11 cellular contexts compared by ENCODE assay signal in the genomic region with DNA sequence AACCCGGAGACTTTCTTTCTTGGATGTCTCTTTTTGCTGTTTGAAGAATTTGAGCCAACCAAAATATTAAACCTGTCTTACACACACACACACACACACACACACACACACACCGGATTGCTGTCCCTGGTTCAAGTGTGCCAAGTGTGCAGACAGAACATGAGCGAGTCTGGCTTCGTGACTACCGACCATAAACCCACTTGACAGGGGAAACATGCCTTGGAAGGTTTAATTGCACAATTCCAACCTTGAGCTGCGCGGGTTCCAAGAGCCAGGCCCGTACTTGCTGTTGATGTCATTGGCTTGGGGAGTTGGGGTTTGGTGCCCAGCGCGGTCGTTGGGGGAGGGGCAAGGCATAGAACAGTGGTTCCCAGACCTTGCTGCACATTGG. TPM values are rescaled to one million over a fixed set of nuclear protein-coding genes. Genes with fewer than 3 reads are reported as not detected.
DNase-seq lines count a peak whose midpoint lies in the region; ATAC-seq, FAIRE-seq and TF ChIP-seq lines count a peak whose summit lies in the region.
"Had no signal": no experiment of that assay in that cellular context is flagged by ENCODE, and none has a peak within 500 bp of the region (broad histone marks: within the 10 kb centered on the region; RNA-seq: fewer than 3 reads in every experiment).

No MANE protein-coding gene starts in this region.

- no peak for TF ChIP-seq RAD21 in A549 (conservative IDR thresholded peaks at IDR 0.05 in 1 of 2, IDR thresholded peaks at IDR 0.05 in 1 of 2)

- H3K27me3 Mint-ChIP-seq in naive thymus-derived CD8-positive, alpha-beta T cell = peaks cover 24 to 59% (median 49%) of the 10 kb centered on the region in 5 donors
- peaks cover 78% of the 10 kb centered on the region for H3K27me3 Mint-ChIP-seq in CD4-positive, alpha-beta T cell

- H3K9me3 ChIP-seq in A549 = no peaks in the 10 kb centered on the region
- no peaks in the 10 kb centered on the region for H3K9me3 ChIP-seq in MG63
- H3K9me3 ChIP-seq in muscle layer of duodenum (ENCODE audit: control insufficient read depth in 1 of 2, low read length in 2 of 2) = no peaks in the 10 kb centered on the region
- H3K9me3 ChIP-seq in CD4-positive, alpha-beta T cell (ENCODE audit: control insufficient read depth, low read length) = no peaks in the 10 kb centered on the region

- H3K4me3 Mint-ChIP-seq in naive thymus-derived CD8-positive, alpha-beta T cell = peak overlapping the region in 2 of 10 donors; percentile 7 to 27
- no peak overlapping the region for H3K4me3 Mint-ChIP-seq in CD4-positive, alpha-beta T cell
- H3K4me3 Mint-ChIP-seq: CD4-positive, CD25-positive, alpha-beta regulatory T cell had no signal

- TF ChIP-seq CTCF in A549 (IDR thresholded peaks at IDR 0.05) = no peak
- TF ChIP-seq CTCF in CD4-positive, alpha-beta T cell (IDR thresholded peaks at IDR 0.05) = no peak

- H3K9me3 Mint-ChIP-seq in naive thymus-derived CD8-positive, alpha-beta T cell = peaks cover 0 to 4% (median 0%) of the 10 kb centered on the region in 9 donors
- no peaks in the 10 kb centered on the region for H3K9me3 Mint-ChIP-seq in CD4-positive, alpha-beta T cell

- peaks cover 0 to 4% (median 0%) of the 10 kb centered on the region in 3 donors for H3K36me3 Mint-ChIP-seq in naive thymus-derived CD8-positive, alpha-beta T cell
- H3K36me3 Mint-ChIP-seq in CD4-positive, alpha-beta T cell (ENCODE audit: low read depth) = no peaks in the 10 kb centered on the region
- H3K36me3 Mint-ChIP-seq: CD4-positive, CD25-positive, alpha-beta regulatory T cell had no signal

- H3K36me3 ChIP-seq in MG63 (peaks cover 46% of the 10 kb centered on the region), muscle layer of duodenum (ENCODE audit: control insufficient read depth in 1 of 2, insufficient read depth in 2 of 2, low read length in 2 of 2) (no peaks in the 10 kb centered on the region)

- WGBS in A549 (ENCODE audit: missing lambda C conversion rate) = 2% methylated on average over 11 of the region's 11 CpGs

- peak; percentile 42 to 57 for DNase-seq in A549 (ENCODE audit: low read depth in 1 of 2, low spot score in 1 of 2)
- DNase-seq in MG63 = peak; percentile 43
- DNase-seq in naive thymus-derived CD8-positive, alpha-beta T cell = no peak
- no peak for DNase-seq in CD4-positive, alpha-beta T cell
- DNase-seq in NCI-H2081 (lab: John Stamatoyannopoulos, UW) = no peak
- DNase-seq: activated gamma-delta T cell; CD4-positive, CD25-positive, alpha-beta regulatory T cell; NCI-H82 had no signal

- H3K4me1 ChIP-seq in A549 = peaks cover 51% of the 10 kb centered on the region
- H3K4me1 ChIP-seq in muscle layer of duodenum (ENCODE audit: control insufficient read depth in 1 of 2, insufficient read depth in 2 of 2, low read length in 2 of 2) = peaks cover 7 to 9% of the 10 kb centered on the region in 2 donors

- H3K27ac ChIP-seq in A549 (peak overlapping the region; percentile 97 to 98), muscle layer of duodenum (ENCODE audit: low read length) (peak overlapping the region; percentile 64)
- no peak overlapping the region for H3K27ac ChIP-seq in CD4-positive, alpha-beta T cell (ENCODE audit: low read depth, low read length)

- CTCF ChIA-PET in A549 (lab: Yijun Ruan, JAX) = interaction anchor here (0.6 to 3.3 kb wide), 12 partner anchors 17 to 247 kb away, joined by 3 to 14 read pairs (median 4); no protein-coding TSS in a partner anchor
- CTCF ChIA-PET in CD4-positive, alpha-beta T cell (lab: Charles Lee) = no interaction called here

- peaks cover 0 to 1% (median 0%) of the 10 kb centered on the region in 4 donors for H3K4me1 Mint-ChIP-seq in naive thymus-derived CD8-positive, alpha-beta T cell
- peaks cover 6% of the 10 kb centered on the region for H3K4me1 Mint-ChIP-seq in CD4-positive, alpha-beta T cell (ENCODE audit: low read depth)

- no peak for TF ChIP-seq EP300 in A549 (IDR thresholded peaks at IDR 0.05)

- ATAC-seq in A549 (peak in 1 of 2 experiments; percentile 1; a peak in 1 of 6 replicates), esophagus mucosa (peak; percentile 81), HG03354 (IDR thresholded peaks at IDR 0.05; ENCODE audit: poor library complexity, severe bottlenecking, unreplicated experiment) (no peak)
- ATAC-seq in naive thymus-derived CD8-positive, alpha-beta T cell = no peak
- ATAC-seq in CD4-positive, alpha-beta T cell (ENCODE audit: poor library complexity) = no peak

- peak overlapping the region; percentile 95 for H3K4me3 ChIP-seq in A549
- H3K4me3 ChIP-seq in MG63 = peak overlapping the region; percentile 84
- peak overlapping the region; percentile 47 to 74 for H3K4me3 ChIP-seq in muscle layer of duodenum (ENCODE audit: low read depth in 1 of 2, low read length in 2 of 2)

- H3K27ac Mint-ChIP-seq in naive thymus-derived CD8-positive, alpha-beta T cell = no peak overlapping the region
- H3K27ac Mint-ChIP-seq in CD4-positive, alpha-beta T cell = no peak overlapping the region
- H3K27ac Mint-ChIP-seq: CD4-positive, CD25-positive, alpha-beta regulatory T cell had no signal

- FAIRE-seq in A549 (lab: Jason Lieb, UNC) = no peak

- H3K27me3 ChIP-seq in MG63 = no peaks in the 10 kb centered on the region
- H3K27me3 ChIP-seq in muscle layer of duodenum (ENCODE audit: low read depth, low read length) = no peaks in the 10 kb centered on the region
- H3K27me3 ChIP-seq in CD4-positive, alpha-beta T cell (ENCODE audit: control insufficient read depth, insufficient read depth, low read length) = peaks cover 50% of the 10 kb centered on the region

- peak overlapping the region; percentile 80 for H3K4me2 ChIP-seq in A549

- intact Hi-C loops in CD4-positive, alpha-beta T cell (cut with DNase I, micrococcal nuclease) = no loop called here

- TF ChIP-seq POLR2A in A549 (IDR thresholded peaks at IDR 0.05; ENCODE audit: low read length) = no peak

- POLR2A ChIA-PET in A549 (lab: Yijun Ruan, JAX) = interaction anchor here (0.9 to 3.8 kb wide), 6 partner anchors 10 to 113 kb away, joined by 3 to 24 read pairs (median 4); no protein-coding TSS in a partner anchor
- POLR2A ChIA-PET in naive thymus-derived CD8-positive, alpha-beta T cell (lab: Charles Lee) = no interaction called here
- POLR2A ChIA-PET in CD4-positive, alpha-beta T cell (lab: Charles Lee) = no interaction called here

TF ChIP-seq in A549, 52 proteins besides CTCF, POLR2A, EP300 and RAD21:
- TF ChIP-seq RCOR1 (IDR thresholded peaks at IDR 0.05; ENCODE audit: low read depth, low read length) (no peak), CHD4 (IDR thresholded peaks at IDR 0.05; ENCODE audit: borderline replicate concordance) (no peak), GATA3 (IDR thresholded peaks at IDR 0.05; ENCODE audit: borderline replicate concordance) (peak; percentile 16; the same call in 1 of the 2 replicates), JUN (IDR thresholded peaks at IDR 0.05) (peak in 1 of 2 experiments; percentile 37; a peak in 2 of 5 replicates), ZNF302 (CRISPR knock-in tag; IDR thresholded peaks at IDR 0.05) (no peak), CEBPB (IDR thresholded peaks at IDR 0.05) (peak; percentile 48 to 84; a peak in 3 of 4 replicates), ZFP36 (IDR thresholded peaks at IDR 0.05; ENCODE audit: borderline replicate concordance, partially characterized antibody) (no peak), ZSCAN20 (CRISPR knock-in tag; IDR thresholded peaks at IDR 0.05) (no peak), KDM5A (IDR thresholded peaks at IDR 0.05) (no peak)
- TF ChIP-seq, protein P1, sequence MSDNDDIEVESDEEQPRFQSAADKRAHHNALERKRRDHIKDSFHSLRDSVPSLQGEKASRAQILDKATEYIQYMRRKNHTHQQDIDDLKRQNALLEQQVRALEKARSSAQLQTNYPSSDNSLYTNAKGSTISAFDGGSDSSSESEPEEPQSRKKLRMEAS (IDR thresholded peaks at IDR 0.05) = peak; percentile 71; the same call in 1 of the 2 replicates
- TF ChIP-seq, protein P2, sequence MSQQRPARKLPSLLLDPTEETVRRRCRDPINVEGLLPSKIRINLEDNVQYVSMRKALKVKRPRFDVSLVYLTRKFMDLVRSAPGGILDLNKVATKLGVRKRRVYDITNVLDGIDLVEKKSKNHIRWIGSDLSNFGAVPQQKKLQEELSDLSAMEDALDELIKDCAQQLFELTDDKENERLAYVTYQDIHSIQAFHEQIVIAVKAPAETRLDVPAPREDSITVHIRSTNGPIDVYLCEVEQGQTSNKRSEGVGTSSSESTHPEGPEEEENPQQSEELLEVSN (IDR thresholded peaks at IDR 0.05; ENCODE audit: borderline replicate concordance, low read depth) = 0 out of 2 replicates have a peak, but pooled peaks have one; percentile 33
- TF ChIP-seq, protein P3, sequence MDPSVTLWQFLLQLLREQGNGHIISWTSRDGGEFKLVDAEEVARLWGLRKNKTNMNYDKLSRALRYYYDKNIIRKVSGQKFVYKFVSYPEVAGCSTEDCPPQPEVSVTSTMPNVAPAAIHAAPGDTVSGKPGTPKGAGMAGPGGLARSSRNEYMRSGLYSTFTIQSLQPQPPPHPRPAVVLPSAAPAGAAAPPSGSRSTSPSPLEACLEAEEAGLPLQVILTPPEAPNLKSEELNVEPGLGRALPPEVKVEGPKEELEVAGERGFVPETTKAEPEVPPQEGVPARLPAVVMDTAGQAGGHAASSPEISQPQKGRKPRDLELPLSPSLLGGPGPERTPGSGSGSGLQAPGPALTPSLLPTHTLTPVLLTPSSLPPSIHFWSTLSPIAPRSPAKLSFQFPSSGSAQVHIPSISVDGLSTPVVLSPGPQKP (IDR thresholded peaks at IDR 0.05; ENCODE audit: low read depth, low read length) = no peak
- TF ChIP-seq, protein P4, sequence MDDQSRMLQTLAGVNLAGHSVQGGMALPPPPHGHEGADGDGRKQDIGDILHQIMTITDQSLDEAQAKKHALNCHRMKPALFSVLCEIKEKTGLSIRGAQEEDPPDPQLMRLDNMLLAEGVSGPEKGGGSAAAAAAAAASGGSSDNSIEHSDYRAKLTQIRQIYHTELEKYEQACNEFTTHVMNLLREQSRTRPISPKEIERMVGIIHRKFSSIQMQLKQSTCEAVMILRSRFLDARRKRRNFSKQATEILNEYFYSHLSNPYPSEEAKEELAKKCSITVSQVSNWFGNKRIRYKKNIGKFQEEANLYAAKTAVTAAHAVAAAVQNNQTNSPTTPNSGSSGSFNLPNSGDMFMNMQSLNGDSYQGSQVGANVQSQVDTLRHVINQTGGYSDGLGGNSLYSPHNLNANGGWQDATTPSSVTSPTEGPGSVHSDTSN (IDR thresholded peaks at IDR 0.05) = no peak

RNA-seq across cellular contexts. Expression of a gene that starts 1.7 kb away (rescaled TPM):
- 59.5 and 61.4 TPM in 2 replicates for polyA plus RNA-seq in A549 (2011; rRNA removed)
- 25.3 and 28.2 TPM in 2 replicates for polyA plus RNA-seq in A549 (2012; cell fraction: cytosol; rRNA removed)
- polyA plus RNA-seq in A549 (2012; cell fraction: nucleus; rRNA removed) = 61.4 and 73.8 TPM in 2 replicates
- polyA plus RNA-seq in A549 (2017; fragmentation: RNase III; extraction: RNeasy Plus Mini Kit Qiagen cat#74134 plus additional on column Dnase treatment) = 62.2 to 64.1 TPM (median 63.8 TPM) in 3 replicates
- 125 and 165 TPM in 2 replicates for polyA minus RNA-seq in A549 (2011; rRNA and poly(A)+ RNA removed)
- 20.3 and 21.0 TPM in 2 replicates for total RNA-seq in MG63 (2014; rRNA removed; shearing (Covaris generic); ENCODE audit: low replicate concordance)
- total RNA-seq in esophagus mucosa = 101 TPM
- not detected for total RNA-seq in naive thymus-derived CD8-positive, alpha-beta T cell
- polyA plus RNA-seq in naive thymus-derived CD8-positive, alpha-beta T cell = not detected
- total RNA-seq in CD4-positive, alpha-beta T cell = not detected
- total RNA-seq: CD4-positive, CD25-positive, alpha-beta regulatory T cell had no signal
- polyA plus RNA-seq: CD4-positive, CD25-positive, alpha-beta regulatory T cell had no signal

Comparison
In these comparisons a context has a peak if more than half of its experiments do, and no peak if none do; other contexts are left out.
1. DNase-seq: peak in A549 (2 of 2) and MG63 (single experiment); none in naive thymus-derived CD8-positive, alpha-beta T cell (0 of 10), CD4-positive, alpha-beta T cell (0 of 10) and NCI-H2081 (0 of 2).
2. RNA of a gene that starts 1.7 kb away (total RNA-seq): 101 TPM in esophagus mucosa (single experiment) and 20.3 to 21.0 TPM in MG63; not detected in naive thymus-derived CD8-positive, alpha-beta T cell and not detected in CD4-positive, alpha-beta T cell; every median in the first group is over 10 times any median in the second.
3. Peak in every context shown above with its lines, with median percentiles within 50 percentile points of each other: H3K4me3 ChIP-seq.